In the genomic region with DNA sequence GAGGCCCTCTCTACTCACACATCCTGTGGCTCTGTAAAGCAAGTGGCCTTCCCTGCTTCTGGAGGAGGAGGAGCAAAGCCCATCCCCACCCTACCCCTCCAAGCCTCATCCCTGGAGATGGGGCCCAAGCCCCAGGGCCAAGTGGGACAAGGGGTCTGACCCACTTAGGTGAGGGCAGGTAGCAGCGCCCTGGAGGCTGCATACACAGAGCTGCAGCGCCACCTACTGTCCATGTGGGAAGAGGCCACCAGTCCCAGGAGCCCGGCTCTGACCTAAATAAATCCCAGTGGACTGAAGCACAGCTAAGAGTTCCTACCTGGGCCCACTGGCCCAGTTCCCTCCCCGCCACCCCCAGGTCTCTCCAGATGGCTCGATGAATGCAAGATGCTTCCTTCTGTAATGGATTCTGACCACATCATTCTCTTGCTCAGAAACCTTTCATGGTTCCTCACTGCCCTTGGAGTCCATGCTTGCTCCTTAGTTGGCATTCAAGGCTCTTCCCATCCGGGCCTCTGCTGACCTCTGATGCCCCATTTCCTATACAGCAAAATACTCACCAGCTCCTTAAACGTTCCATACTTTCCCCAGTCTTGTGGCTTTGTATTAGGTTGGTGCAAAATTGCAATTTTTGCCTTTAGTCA, we compare ENCODE assay signal across 8 cellular contexts.
DNase-seq lines count a peak whose midpoint lies in the region; ATAC-seq, FAIRE-seq and TF ChIP-seq lines count a peak whose summit lies in the region.

No MANE protein-coding gene starts in this region.

- intact Hi-C loops in Right ventricle myocardium inferior (cut with DNase I) = loop anchor here (1.0 to 5.0 kb wide), 2 partner anchors 111 to 422 kb away; no protein-coding TSS in a partner anchor

- peaks cover 67% of the 10 kb centered on the region for H3K27me3 Mint-ChIP-seq in progenitor cell of endocrine pancreas

- peak; percentile 89 for DNase-seq in Ammon's horn (ENCODE audit: low spot score)
- peak; percentile 80 for DNase-seq in NCI-H1092 treated with DMSO at 0.1 percent for 48 hours (lab: John Stamatoyannopoulos, UW)
- DNase-seq in activated naive CD4-positive, alpha-beta T cell treated with anti-CD3 and anti-CD28 coated beads, Interleukin-2, amount 50 U/mL, for 16 hours = peak; percentile 84
- peak; percentile 89 for DNase-seq in Right ventricle myocardium inferior (ENCODE audit: missing footprints)
- peak; percentile 82 for DNase-seq in progenitor cell of endocrine pancreas (ENCODE audit: low spot score, unreplicated experiment)
- peak; percentile 90 for DNase-seq in urothelium cell line (ENCODE audit: low spot score)

- H3K36me3 Mint-ChIP-seq in progenitor cell of endocrine pancreas (ENCODE audit: insufficient read depth) = no peaks in the 10 kb centered on the region

- no peak overlapping the region for H3K4me3 Mint-ChIP-seq in progenitor cell of endocrine pancreas (ENCODE audit: low read depth)

- no peak overlapping the region for H3K27ac Mint-ChIP-seq in progenitor cell of endocrine pancreas

- peak; percentile 76 for ATAC-seq in GM19463 (IDR thresholded peaks at IDR 0.05; ENCODE audit: unreplicated experiment)
- ATAC-seq in SK-N-SH treated with all-trans-retinoic acid at 6 μM for 48 hours = peak; percentile 97
- ATAC-seq in Right ventricle myocardium inferior = peak; percentile 87

- H3K9me3 Mint-ChIP-seq in progenitor cell of endocrine pancreas (ENCODE audit: low read depth) = no peaks in the 10 kb centered on the region

- H3K4me1 Mint-ChIP-seq in progenitor cell of endocrine pancreas (ENCODE audit: low read depth) = no peaks in the 10 kb centered on the region

- TF ChIP-seq CTCF in progenitor cell of endocrine pancreas (IDR thresholded peaks at IDR 0.05; ENCODE audit: unreplicated experiment) = peak; percentile 94

- peak; percentile 76 for FAIRE-seq in urothelium cell line (lab: Jason Lieb, UNC)

TF ChIP-seq in SK-N-SH treated with all-trans-retinoic acid at 6 μM for 48 hours, 23 proteins besides CTCF, POLR2A, EP300 and RAD21:
- TF ChIP-seq ZFP3 (CRISPR knock-in tag; IDR thresholded peaks at IDR 0.05) (0 out of 2 replicates have a peak, but pooled peaks have one; percentile 73), SNAI2 (CRISPR knock-in tag; IDR thresholded peaks at IDR 0.05) (no peak), PATZ1 (CRISPR knock-in tag; IDR thresholded peaks at IDR 0.05; ENCODE audit: borderline replicate concordance) (no peak)

Comparison
In these comparisons a context has a peak if more than half of its experiments do, and no peak if none do; other contexts are left out.
1. Peak in every context shown above with its lines: DNase-seq and ATAC-seq.